8 cellular contexts compared by ENCODE assay signal in genomic region chr11:96426356-96427103, GRCh38. TPM values are rescaled to one million over a fixed set of nuclear protein-coding genes. Genes with fewer than 3 reads are reported as not detected.
DNase-seq lines count a peak whose midpoint lies in the region; ATAC-seq and TF ChIP-seq lines count a peak whose summit lies in the region.

No MANE protein-coding gene starts in this region.

- no peak overlapping the region for H3K27ac ChIP-seq in IMR-90 (ENCODE audit: insufficient read depth, low read length)
- H3K27ac ChIP-seq in esophagus squamous epithelium = no peak overlapping the region

- H3K36me3 ChIP-seq in IMR-90 (ENCODE audit: control insufficient read depth, insufficient read depth, low read length) (no peaks in the 10 kb centered on the region), esophagus squamous epithelium (no peaks in the 10 kb centered on the region)

- H3K14ac ChIP-seq in IMR-90 (replicated peaks; ENCODE audit: low read depth, low read length) = no peak overlapping the region

- H2AK9ac ChIP-seq in IMR-90 (replicated peaks; ENCODE audit: low read depth, low read length, poor library complexity) = no peak overlapping the region

- in situ Hi-C loops in GM13977 (cut with MboI; ENCODE audit: low pct_unique_long_range_greater_than_20kb, low sequenced_read_pairs, unreplicated experiment) = no loop called here
- in situ Hi-C loops in IMR-90 (cut with MboI; ENCODE audit: low sequenced_read_pairs) = loop anchor here (10.0 to 25.0 kb wide), 3 partner anchors 1364 to 1814 kb away; partner anchors contain the start of genes CWC15, KDM4D and SRSF8

- H4K8ac ChIP-seq in IMR-90 (ENCODE audit: low read depth in 2 of 2, low read length in 2 of 2) = no peak overlapping the region

- H4K20me1 ChIP-seq in IMR-90 (ENCODE audit: insufficient read depth, low read length) = no peaks in the 10 kb centered on the region

- H4K91ac ChIP-seq in IMR-90 (ENCODE audit: insufficient read depth, low read depth, low read length) = no peak overlapping the region

- dilution Hi-C loops in IMR-90 (cut with HindIII; ENCODE audit: low sequenced_read_pairs, unreplicated experiment) = no loop called here

- POLR2A ChIA-PET in IMR-90 (lab: Charles Lee; ENCODE audit: unreplicated experiment) = no interaction called here
- POLR2A ChIA-PET in naive thymus-derived CD8-positive, alpha-beta T cell (lab: Charles Lee) = interaction anchor here (0.7 kb wide), 1 partner anchor 590 kb away, joined by 3 read pairs; no protein-coding TSS in a partner anchor

- BruUV-seq in IMR-90 (replicated peaks; lab: Mats Ljungman, UMichigan) = no TSS peak

- CTCF ChIA-PET in IMR-90 (lab: Yijun Ruan, JAX) = interaction anchor here (0.7 to 0.8 kb wide), 2 partner anchors 11 to 665 kb away, joined by 3 to 4 read pairs; no protein-coding TSS in a partner anchor

- H3K79me1 ChIP-seq in IMR-90 (ENCODE audit: low read depth in 1 of 2, low read length in 2 of 2) = no peaks in the 10 kb centered on the region

- H3K18ac ChIP-seq in IMR-90 (ENCODE audit: low read depth, low read length) = no peak overlapping the region

- H3K23ac ChIP-seq in IMR-90 (ENCODE audit: low read depth, low read length) = no peak overlapping the region

- no peaks in the 10 kb centered on the region for H3K36me3 Mint-ChIP-seq in naive thymus-derived CD8-positive, alpha-beta T cell

- H3K9me1 ChIP-seq in IMR-90 (ENCODE audit: insufficient read depth, low read length) = no peaks in the 10 kb centered on the region

- H3K27me3 Mint-ChIP-seq in naive thymus-derived CD8-positive, alpha-beta T cell = peaks cover 19 to 50% (median 27%) of the 10 kb centered on the region in 5 donors

- TF ChIP-seq POLR2A in IMR-90 (IDR thresholded peaks at IDR 0.05; ENCODE audit: low read depth, low read length) = 0 out of 2 replicates have a peak, but pooled peaks have one; percentile 26
- no peak for TF ChIP-seq POLR2A in esophagus squamous epithelium (IDR thresholded peaks at IDR 0.05)

- no CpG with 5 or more reads among the region's 8 CpGs for WGBS in IMR-90 (ENCODE audit: extremely low coverage in 2 of 2, insufficient read length in 1 of 2), 2 experiments
- WGBS in esophagus squamous epithelium, 2 donors = 18 to 19% methylated on average over 8 of the region's 8 CpGs

- H2BK20ac ChIP-seq in IMR-90 (ENCODE audit: low read depth, low read length) = no peak overlapping the region

- no peaks in the 10 kb centered on the region for H3K27me3 ChIP-seq in IMR-90 (ENCODE audit: control insufficient read depth, insufficient read depth, low read length)
- H3K27me3 ChIP-seq in esophagus squamous epithelium = peaks cover 0 to 25% (median 0%) of the 10 kb centered on the region in 4 donors

- H3K9me3 ChIP-seq in IMR-90 (ENCODE audit: control insufficient read depth, insufficient read depth, low read length) (no peaks in the 10 kb centered on the region), esophagus squamous epithelium (peaks cover 0 to under 1% (median 0%) of the 10 kb centered on the region in 3 donors)

- no peak overlapping the region for H3K4me3 Mint-ChIP-seq in naive thymus-derived CD8-positive, alpha-beta T cell

- no peak overlapping the region for H2BK15ac ChIP-seq in IMR-90 (ENCODE audit: low read depth, low read length)

- no peak overlapping the region for H3K56ac ChIP-seq in IMR-90 (ENCODE audit: extremely low read depth, insufficient read depth, low read length)

- H3K4me2 ChIP-seq in IMR-90 (ENCODE audit: low read depth, low read length) = peak overlapping the region; percentile 5; the same call in 1 of the 2 replicates

- H2AK5ac ChIP-seq in IMR-90 (ENCODE audit: low read depth, low read length) = no peak overlapping the region

- DNase-seq in AG08396 (ENCODE audit: low spot score) (peak; percentile 24), GM13977 (ENCODE audit: low spot score) (peak; percentile 29), IMR-90 (peak; percentile 61), RPMI8226 (peak; percentile 18), esophagus squamous epithelium (lab: John Stamatoyannopoulos, UW) (no peak), HK-2 (ENCODE audit: unreplicated experiment) (no peak)
- DNase-seq in naive thymus-derived CD8-positive, alpha-beta T cell = peak in 3 of 10 donors; percentile 52 to 60 (median 56)
- no peak for DNase-seq in activated naive CD4-positive, alpha-beta T cell treated with Interleukin-2 at 50 U/mL for 16 hours

- peaks cover 0 to 8% (median 0%) of the 10 kb centered on the region in 4 donors for H3K4me1 Mint-ChIP-seq in naive thymus-derived CD8-positive, alpha-beta T cell

- ATAC-seq in IMR-90 (ENCODE audit: low read depth) = peak; percentile 95
- ATAC-seq in naive thymus-derived CD8-positive, alpha-beta T cell = peak; percentile 41 to 47

- TF ChIP-seq CTCF in GM13977 (IDR thresholded peaks at IDR 0.05; ENCODE audit: extremely low read depth, insufficient read depth, missing control alignments) (peak; percentile 47), IMR-90 (conservative IDR thresholded peaks at IDR 0.05; ENCODE audit: low read depth, low read length) (peak; percentile 70), esophagus squamous epithelium (IDR thresholded peaks at IDR 0.05) (peak; percentile 20 to 70 (median 44))

- no peak overlapping the region for H3K4ac ChIP-seq in IMR-90 (ENCODE audit: low read depth, low read length)

- no peak overlapping the region for H2AFZ ChIP-seq in IMR-90 (replicated peaks; ENCODE audit: low read length, poor library complexity)

- no peaks in the 10 kb centered on the region for H3K9me3 Mint-ChIP-seq in naive thymus-derived CD8-positive, alpha-beta T cell

- no peak overlapping the region for H2BK5ac ChIP-seq in IMR-90 (ENCODE audit: low read depth, low read length, poor library complexity, severe bottlenecking)

- peak; percentile 82 for TF ChIP-seq RAD21 in IMR-90 (IDR thresholded peaks at IDR 0.05; ENCODE audit: low read length)

- no peak overlapping the region for H3K9ac ChIP-seq in IMR-90 (ENCODE audit: low read depth, low read length)

- no peak overlapping the region for H4K5ac ChIP-seq in IMR-90 (ENCODE audit: low read depth, low read length)

- no peaks in the 10 kb centered on the region for H3K4me1 ChIP-seq in IMR-90 (ENCODE audit: control insufficient read depth, insufficient read depth, low read length)
- H3K4me1 ChIP-seq in esophagus squamous epithelium = no peaks in the 10 kb centered on the region

- H2BK120ac ChIP-seq in IMR-90 (ENCODE audit: low read depth, low read length) = no peak overlapping the region

- intact Hi-C loops in IMR-90 (cut with micrococcal nuclease) = loop anchor here (1.0 to 10.0 kb wide), 9 partner anchors 590 to 1899 kb away; partner anchors contain the start of genes CWC15, FAM76B, KDM4D and SRSF8
- intact Hi-C loops in esophagus squamous epithelium (cut with DNase I) = loop anchor here (10.0 kb wide), 1 partner anchor 592 kb away; no protein-coding TSS in a partner anchor

- H3K27ac Mint-ChIP-seq in naive thymus-derived CD8-positive, alpha-beta T cell = no peak overlapping the region

- H3K4me3 ChIP-seq in IMR-90 (ENCODE audit: insufficient read depth, low read depth, low read length) = no peak overlapping the region
- H3K4me3 ChIP-seq in esophagus squamous epithelium = no peak overlapping the region

TF ChIP-seq in IMR-90, 13 proteins besides CTCF, POLR2A, EP300 and RAD21:
- TF ChIP-seq SMC3 (IDR thresholded peaks at IDR 0.05; ENCODE audit: low read depth, low read length) (peak; percentile 69), RFX5 (IDR thresholded peaks at IDR 0.05; ENCODE audit: low read depth, low read length) (no peak)

RNA-seq across cellular contexts. Expression of gene JRKL, which starts 36.7 kb away (rescaled TPM):
- total RNA-seq in IMR-90 (2012; rRNA removed) = 5.9 and 10.3 TPM in 2 replicates
- polyA plus RNA-seq in IMR-90 (2012; rRNA removed) = 3.6 and 5.6 TPM in 2 replicates
- polyA plus RNA-seq in IMR-90 (2012; cell fraction: cytosol; rRNA removed) = 0.48 and 0.61 TPM in 2 replicates
- polyA plus RNA-seq in IMR-90 (2012; cell fraction: nucleus; rRNA removed; ENCODE audit: low replicate concordance) = 0.18 and 2.3 TPM in 2 replicates
- 1 to 10 TPM; 4.3 to 6.1 (median 4.6) TPM for total RNA-seq in esophagus squamous epithelium
- total RNA-seq in naive thymus-derived CD8-positive, alpha-beta T cell = 10 to 100 TPM; 12.5 to 13.4 TPM
- polyA plus RNA-seq in naive thymus-derived CD8-positive, alpha-beta T cell = 1 to 10 TPM; 1.4 to 5.4 (median 2.8) TPM

RNA-seq across cellular contexts. Expression of gene CCDC82, which starts 36.8 kb away (rescaled TPM):
- total RNA-seq in IMR-90 (2012; rRNA removed) (4.1 and 11.7 TPM in 2 replicates), esophagus squamous epithelium (10 to 100 TPM in 2 of 4 donors, 1 to 10 TPM in 2; 8.8 to 18.7 (median 10.0) TPM)
- polyA plus RNA-seq in IMR-90 (2012; rRNA removed) = 6.9 and 9.4 TPM in 2 replicates
- 0.36 and 0.73 TPM in 2 replicates for polyA plus RNA-seq in IMR-90 (2012; cell fraction: cytosol; rRNA removed)
- polyA plus RNA-seq in IMR-90 (2012; cell fraction: nucleus; rRNA removed; ENCODE audit: low replicate concordance) = 1.8 and 15.4 TPM in 2 replicates
- 10 to 100 TPM; 31.9 to 36.0 TPM for total RNA-seq in naive thymus-derived CD8-positive, alpha-beta T cell
- 10 to 100 TPM; 14.2 to 21.4 (median 18.0) TPM for polyA plus RNA-seq in naive thymus-derived CD8-positive, alpha-beta T cell

Comparison
In these comparisons a context has a peak if more than half of its experiments do, and no peak if none do; other contexts are left out.
1. DNase-seq: peak in AG08396 (single experiment), GM13977 (single experiment), IMR-90 (single experiment) and RPMI8226 (single experiment); none in esophagus squamous epithelium (single experiment), HK-2 (single experiment) and activated naive CD4-positive, alpha-beta T cell treated with Interleukin-2 at 50 U/mL for 16 hours (single experiment).
2. Peak in every context shown above with its lines, with median percentiles within 50 percentile points of each other: CTCF ChIP-seq.